Comparison of ENCODE assay signal across 18 cellular contexts in genomic region chr4:32931475-32931874, GRCh38.
DNase-seq lines count a peak whose midpoint lies in the region; TF ChIP-seq lines count a peak whose summit lies in the region.
"Had no signal": no experiment of that assay in that cellular context is flagged by ENCODE, and none has a peak within 500 bp of the region (broad histone marks: within the 10 kb centered on the region; RNA-seq: fewer than 3 reads in every experiment).

No MANE protein-coding gene starts in this region.

- no peak overlapping the region for H2AFZ ChIP-seq in mammary epithelial cell (ENCODE audit: low read depth, low read length)

- in situ Hi-C loops in mammary epithelial cell (cut with MboI; ENCODE audit: low sequenced_read_pairs in 2 of 2) = no loop called here

- H3K4me2 ChIP-seq in mammary epithelial cell (ENCODE audit: insufficient read depth, low read depth, low read length) = no peak overlapping the region
- H3K4me2 ChIP-seq: A549 had no signal

- H3K4me1 Mint-ChIP-seq in MCF 10A (ENCODE audit: insufficient read depth, unreplicated experiment) = peaks cover 18% of the 10 kb centered on the region
- H3K4me1 Mint-ChIP-seq in mesothelial cell of epicardium = peaks cover 17% of the 10 kb centered on the region

- H3K9me3 ChIP-seq in mammary epithelial cell (replicated peaks; ENCODE audit: insufficient read depth, low read length) = no peaks in the 10 kb centered on the region
- H3K9me3 ChIP-seq: A549, Caco-2 had no signal

- H3K79me2 ChIP-seq in mammary epithelial cell (ENCODE audit: insufficient read depth, low read length) = no peaks in the 10 kb centered on the region

- H3K27ac Mint-ChIP-seq in MCF 10A (ENCODE audit: low read depth, unreplicated experiment) (no peak overlapping the region), mesothelial cell of epicardium (no peak overlapping the region)
- H3K27ac Mint-ChIP-seq: CD4-positive, alpha-beta T cell had no signal

- H3K36me3 Mint-ChIP-seq in MCF 10A (ENCODE audit: insufficient read depth, unreplicated experiment) (no peaks in the 10 kb centered on the region), mesothelial cell of epicardium (no peaks in the 10 kb centered on the region)

- H3K9me3 Mint-ChIP-seq in MCF 10A (ENCODE audit: unreplicated experiment) = peaks cover 8% of the 10 kb centered on the region
- H3K9me3 Mint-ChIP-seq in mesothelial cell of epicardium = peaks cover 5% of the 10 kb centered on the region

- TF ChIP-seq CTCF in MCF 10A (IDR thresholded peaks at IDR 0.05; ENCODE audit: unreplicated experiment) (no peak), mammary epithelial cell (conservative IDR thresholded peaks at IDR 0.05 in 1 of 2, IDR thresholded peaks at IDR 0.05 in 1 of 2; ENCODE audit: extremely low read depth in 1 of 2, insufficient read depth in 1 of 2, low read depth in 1 of 2, low read length in 2 of 2) (no peak), epithelial cell of esophagus (IDR thresholded peaks at IDR 0.05; ENCODE audit: insufficient read depth, low read depth, low read length, missing control alignments) (no peak), mesothelial cell of epicardium (IDR thresholded peaks at IDR 0.05; ENCODE audit: unreplicated experiment) (no peak)

- no peak overlapping the region for H3K27ac ChIP-seq in mammary epithelial cell (ENCODE audit: insufficient read depth, low read depth, low read length)
- H3K27ac ChIP-seq: 22Rv1, A549, C4-2B had no signal

- no peak overlapping the region for H3K4me3 ChIP-seq in mammary epithelial cell (replicated peaks in 1 of 3; ENCODE audit: insufficient read depth in 1 of 3, low read depth in 2 of 3, low read length in 3 of 3)
- H3K4me3 ChIP-seq in epithelial cell of esophagus (ENCODE audit: low read length) = no peak overlapping the region
- H3K4me3 ChIP-seq: A549 had no signal

- CTCF ChIA-PET in MCF 10A (lab: Yijun Ruan, JAX) (no interaction called here), mammary epithelial cell (lab: Charles Lee; ENCODE audit: low non-redundant PET) (no interaction called here), HEK293T (lab: Yijun Ruan, JAX) (no interaction called here)

- H3K4me3 Mint-ChIP-seq in MCF 10A (ENCODE audit: unreplicated experiment) (no peak overlapping the region), mesothelial cell of epicardium (no peak overlapping the region)
- H3K4me3 Mint-ChIP-seq: CD4-positive, alpha-beta T cell had no signal

- no peak overlapping the region for H3K9ac ChIP-seq in mammary epithelial cell (ENCODE audit: insufficient read depth, low read length)

- no peaks in the 10 kb centered on the region for H4K20me1 ChIP-seq in mammary epithelial cell (ENCODE audit: insufficient read depth, low read length)

- no peaks in the 10 kb centered on the region for H3K36me3 ChIP-seq in mammary epithelial cell (ENCODE audit: insufficient read depth, low read length)

- intact Hi-C loops in MCF 10A (cut with micrococcal nuclease) = no loop called here
- intact Hi-C loops in mammary epithelial cell (cut with micrococcal nuclease) = no loop called here

- no TSS peak for BruUV-seq in MCF 10A (replicated peaks; lab: Mats Ljungman, UMichigan)
- BruUV-seq in mammary epithelial cell (replicated peaks; lab: Mats Ljungman, UMichigan) = no TSS peak

- POLR2A ChIA-PET in MCF 10A (lab: Yijun Ruan, JAX) (no interaction called here), HEK293T (lab: Yijun Ruan, JAX) (no interaction called here)

- dilution Hi-C loops in mammary epithelial cell (cut with HindIII; ENCODE audit: low sequenced_read_pairs) = no loop called here

- no peaks in the 10 kb centered on the region for H3K4me1 ChIP-seq in mammary epithelial cell (ENCODE audit: insufficient read depth, low read length)
- H3K4me1 ChIP-seq: A549, Caco-2 had no signal

- TF ChIP-seq POLR2A in erythroblast (IDR thresholded peaks at IDR 0.05; ENCODE audit: low read length) = no peak

- no peaks in the 10 kb centered on the region for H3K27me3 ChIP-seq in mammary epithelial cell (ENCODE audit: insufficient read depth, low read length)

- H3K27me3 Mint-ChIP-seq in MCF 10A (ENCODE audit: insufficient read depth, unreplicated experiment) (no peaks in the 10 kb centered on the region), mesothelial cell of epicardium (ENCODE audit: low read depth) (no peaks in the 10 kb centered on the region)
- H3K27me3 Mint-ChIP-seq: CD4-positive, alpha-beta T cell had no signal

- DNase-seq in MCF 10A (ENCODE audit: unreplicated experiment) (peak; percentile 18), mammary epithelial cell (no peak), RKO (ENCODE audit: low spot score) (peak; percentile 2), epithelial cell of esophagus (ENCODE audit: low read depth) (peak; percentile 60), mesothelial cell of epicardium (ENCODE audit: low spot score in 2 of 2, unreplicated experiment in 2 of 2) (no peak), HEK293T (ENCODE audit: extremely low spot score) (no peak), erythroblast (lab: John Stamatoyannopoulos, UW) (no peak)
- DNase-seq: AML-193; Caco-2; CD4-positive, alpha-beta T cell; DMS153; DMS79; GF-D8; GOT3; H7 had no signal

- 0% methylated on average over 3 of the region's 3 CpGs for WGBS in mammary epithelial cell (ENCODE audit: low coverage, missing lambda C conversion rate)

TF ChIP-seq in HEK293T, 16 proteins besides CTCF, POLR2A, EP300 and RAD21:
- TF ChIP-seq, protein P1, sequence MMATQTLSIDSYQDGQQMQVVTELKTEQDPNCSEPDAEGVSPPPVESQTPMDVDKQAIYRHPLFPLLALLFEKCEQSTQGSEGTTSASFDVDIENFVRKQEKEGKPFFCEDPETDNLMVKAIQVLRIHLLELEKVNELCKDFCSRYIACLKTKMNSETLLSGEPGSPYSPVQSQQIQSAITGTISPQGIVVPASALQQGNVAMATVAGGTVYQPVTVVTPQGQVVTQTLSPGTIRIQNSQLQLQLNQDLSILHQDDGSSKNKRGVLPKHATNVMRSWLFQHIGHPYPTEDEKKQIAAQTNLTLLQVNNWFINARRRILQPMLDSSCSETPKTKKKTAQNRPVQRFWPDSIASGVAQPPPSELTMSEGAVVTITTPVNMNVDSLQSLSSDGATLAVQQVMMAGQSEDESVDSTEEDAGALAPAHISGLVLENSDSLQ (IDR thresholded peaks at IDR 0.05) = no peak
- no peak for TF ChIP-seq SP1 (IDR thresholded peaks at IDR 0.05)
- no peak for TF ChIP-seq ELF4 (IDR thresholded peaks at IDR 0.05)

Comparison
In these comparisons a context has a peak if more than half of its experiments do, and no peak if none do; other contexts are left out.
1. DNase-seq: peak in MCF 10A (single experiment), RKO (single experiment) and epithelial cell of esophagus (single experiment); none in mammary epithelial cell (single experiment), mesothelial cell of epicardium (0 of 2), HEK293T (single experiment) and erythroblast (0 of 2).